ENCODE assay signal across 8 cellular contexts in the genomic region with DNA sequence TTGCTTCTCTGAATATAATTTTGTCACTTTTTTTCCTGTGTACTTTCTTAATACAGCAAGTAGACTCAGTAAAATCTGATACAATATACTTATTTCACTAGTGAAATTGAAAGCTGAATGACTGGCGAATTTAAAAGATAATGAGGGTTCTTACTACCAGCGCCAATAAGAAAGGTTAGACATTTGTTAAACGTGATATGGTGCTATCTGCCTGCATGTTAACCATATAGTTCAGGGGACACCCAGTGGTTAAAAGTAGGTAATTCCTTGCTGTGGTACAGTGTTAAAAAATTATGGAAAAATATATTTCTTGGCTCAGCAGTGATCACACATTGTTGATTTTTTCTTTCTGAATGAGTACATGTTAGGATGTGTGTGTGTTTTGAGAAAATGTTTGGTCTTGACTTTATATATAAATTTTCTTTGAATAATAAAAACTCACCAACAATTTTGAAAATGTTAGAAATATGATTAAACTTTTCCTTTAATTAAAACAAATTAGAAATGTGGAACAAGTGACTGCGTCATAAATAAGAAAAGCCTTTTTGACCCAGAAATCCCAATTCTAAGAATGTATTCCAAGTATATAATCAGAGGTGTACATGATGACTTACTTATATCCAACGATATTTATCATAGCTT. TPM values are rescaled to one million over a fixed set of nuclear protein-coding genes. Genes with fewer than 3 reads are reported as not detected.
DNase-seq lines count a peak whose midpoint lies in the region; ATAC-seq, FAIRE-seq and TF ChIP-seq lines count a peak whose summit lies in the region.

No MANE protein-coding gene starts in this region.

- peak; percentile 81 for FAIRE-seq in endothelial cell of umbilical vein (lab: Jason Lieb, UNC)

- peak overlapping the region; percentile 39 for H3K4me2 ChIP-seq in DOHH2 (ENCODE audit: low read length)
- peak overlapping the region; percentile 89 for H3K4me2 ChIP-seq in endothelial cell of umbilical vein (ENCODE audit: insufficient read depth, low read length)

- ATAC-seq in GM19468 (IDR thresholded peaks at IDR 0.05; ENCODE audit: extremely low read depth, unreplicated experiment) (peak; percentile 58), HG03558 (IDR thresholded peaks at IDR 0.05; ENCODE audit: extremely low read depth, unreplicated experiment) (peak; percentile 80)

- no peaks in the 10 kb centered on the region for H3K27me3 Mint-ChIP-seq in nephron progenitor cell (ENCODE audit: low read depth, poor library complexity)

- H3K9me3 Mint-ChIP-seq in nephron progenitor cell, result no peaks in the 10 kb centered on the region

- H4K20me1 ChIP-seq in DOHH2 (ENCODE audit: control insufficient read depth, insufficient read depth, low read depth, low read length), result peaks cover 3% of the 10 kb centered on the region; the same call in 1 of the 2 replicates
- H4K20me1 ChIP-seq in endothelial cell of umbilical vein (replicated peaks; ENCODE audit: control insufficient read depth, extremely low read depth, insufficient read depth, low read length), result no peaks in the 10 kb centered on the region

- no peak overlapping the region for H2AFZ ChIP-seq in endothelial cell of umbilical vein (ENCODE audit: low read depth, low read length)

- DNase-seq in RKO (ENCODE audit: low spot score) (peak; percentile 86), endothelial cell of umbilical vein (ENCODE audit: low read depth, low spot score) (peak; percentile 81), nephron progenitor cell (no peak), cortex of kidney (lab: John Stamatoyannopoulos, UW) (no peak), ureter (ENCODE audit: low spot score) (no peak)

- H3K27ac Mint-ChIP-seq in nephron progenitor cell, result no peak overlapping the region

- peak overlapping the region; percentile 39 for H3K9ac ChIP-seq in endothelial cell of umbilical vein (replicated peaks; ENCODE audit: extremely low read depth, insufficient read depth, low read length)

- H3K27ac ChIP-seq in DOHH2 (ENCODE audit: low read depth, low read length), result no peak overlapping the region
- H3K27ac ChIP-seq in endothelial cell of umbilical vein (ENCODE audit: insufficient read depth, low read depth, low read length), result peak overlapping the region; percentile 27

- no peak overlapping the region for H3K4me3 Mint-ChIP-seq in nephron progenitor cell

- no peaks in the 10 kb centered on the region for H3K36me3 Mint-ChIP-seq in nephron progenitor cell (ENCODE audit: low read depth)

- H3K4me1 ChIP-seq in DOHH2 (ENCODE audit: control insufficient read depth, low read length) (peaks cover 10% of the 10 kb centered on the region), endothelial cell of umbilical vein (ENCODE audit: control insufficient read depth, extremely low read depth, insufficient read depth, low read length) (peaks cover 9% of the 10 kb centered on the region)

- H3K4me3 ChIP-seq in DOHH2 (ENCODE audit: low read length) (no peak overlapping the region), endothelial cell of umbilical vein (replicated peaks in 1 of 3; ENCODE audit: insufficient read depth in 1 of 3, low read depth in 1 of 3, low read length in 3 of 3) (peak overlapping the region in 1 of 3 experiments; percentile 49)

- TF ChIP-seq CTCF in DOHH2 (IDR thresholded peaks at IDR 0.05; ENCODE audit: low read depth, low read length, poor library complexity, severe bottlenecking) (peak; percentile 53), endothelial cell of umbilical vein (IDR thresholded peaks at IDR 0.05; ENCODE audit: extremely low read depth in 1 of 2, insufficient read depth in 1 of 2, low read depth in 1 of 2, low read length in 2 of 2) (peak; percentile 42 to 48), nephron progenitor cell (IDR thresholded peaks at IDR 0.05) (peak; percentile 60)

- BruUV-seq in endothelial cell of umbilical vein (replicated peaks; lab: Mats Ljungman, UMichigan), result no TSS peak

- H3K4me1 Mint-ChIP-seq in nephron progenitor cell, result peaks cover 5% of the 10 kb centered on the region

- dilution Hi-C loops in endothelial cell of umbilical vein (cut with MboI; ENCODE audit: extremely low pct_ligation_motif_present, low sequenced_read_pairs), result no loop called here

- H3K9me1 ChIP-seq in endothelial cell of umbilical vein (replicated peaks; ENCODE audit: control insufficient read depth, extremely low read depth, insufficient read depth, low read length), result no peaks in the 10 kb centered on the region

- no peaks in the 10 kb centered on the region for H3K79me2 ChIP-seq in DOHH2 (ENCODE audit: control insufficient read depth, low read length)
- H3K79me2 ChIP-seq in endothelial cell of umbilical vein (ENCODE audit: control insufficient read depth, insufficient read depth, low read length), result peaks cover 36% of the 10 kb centered on the region

- CTCF ChIA-PET in endothelial cell of umbilical vein (lab: Charles Lee), result interaction anchor here (0.7 to 4.3 kb wide), 18 partner anchors 9 to 401 kb away, joined by 3 to 74 read pairs (median 4); partner anchors contain the start of gene CAST

- H3K9me3 ChIP-seq in DOHH2 (ENCODE audit: control insufficient read depth, insufficient read depth, low read length), result no peaks in the 10 kb centered on the region
- H3K9me3 ChIP-seq in endothelial cell of umbilical vein (replicated peaks; ENCODE audit: control insufficient read depth, insufficient read depth, low read length), result no peaks in the 10 kb centered on the region

- H3F3A ChIP-seq in DOHH2 (ENCODE audit: control insufficient read depth, insufficient read depth), result no peaks in the 10 kb centered on the region

- intact Hi-C loops in endothelial cell of umbilical vein (cut with micrococcal nuclease), result loop anchor here (1.0 kb wide), 2 partner anchors 74 to 343 kb away; no protein-coding TSS in a partner anchor

- POLR2A ChIA-PET in endothelial cell of umbilical vein (lab: Charles Lee), result no interaction called here

- no peaks in the 10 kb centered on the region for H3K27me3 ChIP-seq in DOHH2 (ENCODE audit: control insufficient read depth, low read length)
- no peaks in the 10 kb centered on the region for H3K27me3 ChIP-seq in endothelial cell of umbilical vein (ENCODE audit: control insufficient read depth in 2 of 2, insufficient read depth in 2 of 2, low read length in 2 of 2)

- no peaks in the 10 kb centered on the region for H3K9me2 ChIP-seq in DOHH2 (replicated peaks; ENCODE audit: control insufficient read depth, low read length)

- TF ChIP-seq POLR2A in endothelial cell of umbilical vein (IDR thresholded peaks at IDR 0.05; ENCODE audit: low read depth, low read length), result no peak

- no peaks in the 10 kb centered on the region for H3K36me3 ChIP-seq in DOHH2 (ENCODE audit: control insufficient read depth, low read length)
- H3K36me3 ChIP-seq in endothelial cell of umbilical vein (ENCODE audit: control insufficient read depth in 2 of 2, extremely low read depth in 1 of 2, insufficient read depth in 2 of 2, low read length in 2 of 2), result peaks cover 0 to 4% of the 10 kb centered on the region in 2 experiments

TF ChIP-seq in endothelial cell of umbilical vein, 7 proteins besides CTCF, POLR2A, EP300 and RAD21:
- TF ChIP-seq MAX (IDR thresholded peaks at IDR 0.05; ENCODE audit: insufficient read depth, insufficient read length) (no peak), FOS (IDR thresholded peaks at IDR 0.05; ENCODE audit: borderline replicate concordance, insufficient read depth, low read length) (no peak), MYC (IDR thresholded peaks at IDR 0.05; ENCODE audit: low read depth, low read length) (no peak), POLR2AphosphoS5 (IDR thresholded peaks at IDR 0.05; ENCODE audit: insufficient read depth, low read depth, low read length) (no peak), JUN (IDR thresholded peaks at IDR 0.05; ENCODE audit: borderline replicate concordance, insufficient read depth, insufficient read length, low read depth) (no peak), EZH2 (IDR thresholded peaks at IDR 0.05; ENCODE audit: borderline replicate concordance, low read depth, low read length, severe bottlenecking) (no peak), GATA2 (IDR thresholded peaks at IDR 0.05; ENCODE audit: insufficient read depth, insufficient read length, low read depth, low read length) (no peak)
TF ChIP-seq in endothelial cell of umbilical vein: peak in this region for 0.

RNA-seq across cellular contexts. Expression of gene CAST, which starts 25.8 kb away (rescaled TPM):
- total RNA-seq in endothelial cell of umbilical vein (172 and 194 TPM in 2 replicates), ureter (473 TPM)
- polyA plus RNA-seq in endothelial cell of umbilical vein, result 20.8 and 33.7 TPM in 2 replicates
- polyA plus RNA-seq in endothelial cell of umbilical vein (2011; cell fraction: cytosol; rRNA removed), result 72.2 and 79.1 TPM in 2 replicates
- 111 and 150 TPM in 2 replicates for polyA plus RNA-seq in endothelial cell of umbilical vein (2011; cell fraction: nucleus; rRNA removed)
- polyA plus RNA-seq in endothelial cell of umbilical vein (2012), result 108 and 138 TPM in 2 replicates
- 47.1 and 55.6 TPM in 2 replicates for polyA minus RNA-seq in endothelial cell of umbilical vein
- polyA minus RNA-seq in endothelial cell of umbilical vein (2011; cell fraction: cytosol; rRNA and poly(A)+ RNA removed), result 86.2 TPM
- polyA minus RNA-seq in endothelial cell of umbilical vein (2011; cell fraction: nucleus; rRNA and poly(A)+ RNA removed), result 166 and 205 TPM in 2 replicates

Comparison
In these comparisons a context has a peak if more than half of its experiments do, and no peak if none do; other contexts are left out.
1. DNase-seq: peak in RKO (single experiment) and endothelial cell of umbilical vein (single experiment); none in nephron progenitor cell (single experiment), cortex of kidney (single experiment) and ureter (single experiment).
2. Peak in every context shown above with its lines, with median percentiles within 50 percentile points of each other: CTCF ChIP-seq.